ENCODE assay signal across 8 cellular contexts in the genomic region with DNA sequence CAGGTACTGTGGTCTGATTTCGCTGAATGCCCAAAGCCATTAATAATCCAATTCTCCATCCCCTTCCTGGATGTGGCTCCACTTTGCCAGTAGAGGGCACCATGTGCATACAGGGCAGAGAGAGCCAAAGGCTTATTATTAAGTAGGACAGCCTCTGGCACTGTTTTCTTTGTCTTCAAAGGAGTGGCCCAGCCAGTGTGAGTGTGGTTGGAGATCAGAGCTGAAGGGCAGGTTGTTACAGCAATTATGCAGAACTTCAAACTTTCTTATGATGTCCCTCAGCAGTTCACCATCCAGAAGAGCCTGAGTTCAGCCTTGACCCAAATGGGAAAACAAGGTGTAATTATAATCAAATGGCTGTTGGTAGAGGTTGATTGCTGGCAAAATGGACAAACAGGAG. TPM values are rescaled to one million over a fixed set of nuclear protein-coding genes. Genes with fewer than 3 reads are reported as not detected.
DNase-seq lines count a peak whose midpoint lies in the region; ATAC-seq, FAIRE-seq and TF ChIP-seq lines count a peak whose summit lies in the region.

No MANE protein-coding gene starts in this region.

- H3K4me1 Mint-ChIP-seq in GM23338 = peaks cover 4% of the 10 kb centered on the region; the same call in 2 of the 3 replicates

- DNase-seq in GM06990 (ENCODE audit: extremely low read depth, insufficient read length) = peak; percentile 25
- DNase-seq in GM23338 (ENCODE audit: low spot score) = peak; percentile 91
- peak; percentile 79 for DNase-seq in RKO (ENCODE audit: low spot score)
- DNase-seq in activated gamma-delta T cell treated with anti-CD3 and anti-CD28 coated beads, Interleukin-2, amount 50 U/mL, for 16 hours (ENCODE audit: low read depth) = peak; percentile 27
- DNase-seq in frontal cortex (ENCODE audit: low spot score in 2 of 2) = peak in 1 of 2 donors; percentile 38
- DNase-seq in pons (ENCODE audit: low spot score) = peak; percentile 92
- no peak for DNase-seq in omental fat pad (ENCODE audit: low spot score)

- H2AFZ ChIP-seq in GM23338 = no peak overlapping the region

- H4K20me1 ChIP-seq in GM23338 (replicated peaks; ENCODE audit: insufficient read depth) = no peaks in the 10 kb centered on the region

- peak overlapping the region; percentile 0; the same call in 1 of the 2 replicates for H3K27ac Mint-ChIP-seq in GM23338

- H3K27ac ChIP-seq in GM23338 (ENCODE audit: low read depth) (no peak overlapping the region), KOPT-K1 (ENCODE audit: low read depth, low read length, poor library complexity, severe bottlenecking) (peak overlapping the region; percentile 47)

- ATAC-seq in GM23338 = peak; percentile 100
- no peak for ATAC-seq in omental fat pad (ENCODE audit: low FRiP score)

- H3K36me3 ChIP-seq in GM06990 (ENCODE audit: control insufficient read depth, insufficient read depth, low read length) (no peaks in the 10 kb centered on the region), GM23338 (ENCODE audit: insufficient read depth) (no peaks in the 10 kb centered on the region), KOPT-K1 (ENCODE audit: insufficient read depth, low read length) (no peaks in the 10 kb centered on the region)

- H3K9me3 ChIP-seq in KOPT-K1 (ENCODE audit: insufficient read depth, low read length, poor library complexity, severe bottlenecking) = no peaks in the 10 kb centered on the region

- TF ChIP-seq CTCF in GM06990 (IDR thresholded peaks at IDR 0.05; ENCODE audit: insufficient read depth, low read length, poor library complexity, severe bottlenecking) (peak; percentile 85), GM23338 (conservative IDR thresholded peaks at IDR 0.05; ENCODE audit: low read depth in 2 of 2) (peak; percentile 99), omental fat pad (IDR thresholded peaks at IDR 0.05) (no peak)

- no peak overlapping the region for H3K4me2 ChIP-seq in GM23338

- H3K79me2 ChIP-seq in GM23338 (replicated peaks; ENCODE audit: insufficient read depth) = no peaks in the 10 kb centered on the region

- H3K27me3 Mint-ChIP-seq in GM23338 (ENCODE audit: insufficient read depth, low read depth, poor library complexity) = no peaks in the 10 kb centered on the region

- no peaks in the 10 kb centered on the region for H3K4me1 ChIP-seq in GM23338 (ENCODE audit: insufficient read depth)

- H3K4me3 Mint-ChIP-seq in GM23338 = no peak overlapping the region

- peak; percentile 87 for FAIRE-seq in frontal cortex (lab: Jason Lieb, UNC)

- no peak overlapping the region for H3K4me3 ChIP-seq in GM06990 (replicated peaks; ENCODE audit: low read depth, low read length)
- H3K4me3 ChIP-seq in GM23338 = no peak overlapping the region

- no peaks in the 10 kb centered on the region for H3K27me3 ChIP-seq in GM06990 (replicated peaks; ENCODE audit: control insufficient read depth, insufficient read depth, low read length)
- H3K27me3 ChIP-seq in GM23338 (ENCODE audit: insufficient read depth) = no peaks in the 10 kb centered on the region

- no peaks in the 10 kb centered on the region; the same call in 2 of the 3 replicates for H3K36me3 Mint-ChIP-seq in GM23338 (ENCODE audit: low read depth)

- no peaks in the 10 kb centered on the region for H3K9me3 Mint-ChIP-seq in GM23338

- H3F3A ChIP-seq in GM23338 (replicated peaks; ENCODE audit: low read depth) = no peaks in the 10 kb centered on the region

- no peaks in the 10 kb centered on the region for H3K9me2 ChIP-seq in GM23338 (ENCODE audit: insufficient read depth)

TF ChIP-seq in GM23338, 12 proteins besides CTCF, POLR2A, EP300 and RAD21:
- TF ChIP-seq ZNF331 (CRISPR knock-in tag; IDR thresholded peaks at IDR 0.05; ENCODE audit: low read depth) = no peak
- TF ChIP-seq, protein P1, sequence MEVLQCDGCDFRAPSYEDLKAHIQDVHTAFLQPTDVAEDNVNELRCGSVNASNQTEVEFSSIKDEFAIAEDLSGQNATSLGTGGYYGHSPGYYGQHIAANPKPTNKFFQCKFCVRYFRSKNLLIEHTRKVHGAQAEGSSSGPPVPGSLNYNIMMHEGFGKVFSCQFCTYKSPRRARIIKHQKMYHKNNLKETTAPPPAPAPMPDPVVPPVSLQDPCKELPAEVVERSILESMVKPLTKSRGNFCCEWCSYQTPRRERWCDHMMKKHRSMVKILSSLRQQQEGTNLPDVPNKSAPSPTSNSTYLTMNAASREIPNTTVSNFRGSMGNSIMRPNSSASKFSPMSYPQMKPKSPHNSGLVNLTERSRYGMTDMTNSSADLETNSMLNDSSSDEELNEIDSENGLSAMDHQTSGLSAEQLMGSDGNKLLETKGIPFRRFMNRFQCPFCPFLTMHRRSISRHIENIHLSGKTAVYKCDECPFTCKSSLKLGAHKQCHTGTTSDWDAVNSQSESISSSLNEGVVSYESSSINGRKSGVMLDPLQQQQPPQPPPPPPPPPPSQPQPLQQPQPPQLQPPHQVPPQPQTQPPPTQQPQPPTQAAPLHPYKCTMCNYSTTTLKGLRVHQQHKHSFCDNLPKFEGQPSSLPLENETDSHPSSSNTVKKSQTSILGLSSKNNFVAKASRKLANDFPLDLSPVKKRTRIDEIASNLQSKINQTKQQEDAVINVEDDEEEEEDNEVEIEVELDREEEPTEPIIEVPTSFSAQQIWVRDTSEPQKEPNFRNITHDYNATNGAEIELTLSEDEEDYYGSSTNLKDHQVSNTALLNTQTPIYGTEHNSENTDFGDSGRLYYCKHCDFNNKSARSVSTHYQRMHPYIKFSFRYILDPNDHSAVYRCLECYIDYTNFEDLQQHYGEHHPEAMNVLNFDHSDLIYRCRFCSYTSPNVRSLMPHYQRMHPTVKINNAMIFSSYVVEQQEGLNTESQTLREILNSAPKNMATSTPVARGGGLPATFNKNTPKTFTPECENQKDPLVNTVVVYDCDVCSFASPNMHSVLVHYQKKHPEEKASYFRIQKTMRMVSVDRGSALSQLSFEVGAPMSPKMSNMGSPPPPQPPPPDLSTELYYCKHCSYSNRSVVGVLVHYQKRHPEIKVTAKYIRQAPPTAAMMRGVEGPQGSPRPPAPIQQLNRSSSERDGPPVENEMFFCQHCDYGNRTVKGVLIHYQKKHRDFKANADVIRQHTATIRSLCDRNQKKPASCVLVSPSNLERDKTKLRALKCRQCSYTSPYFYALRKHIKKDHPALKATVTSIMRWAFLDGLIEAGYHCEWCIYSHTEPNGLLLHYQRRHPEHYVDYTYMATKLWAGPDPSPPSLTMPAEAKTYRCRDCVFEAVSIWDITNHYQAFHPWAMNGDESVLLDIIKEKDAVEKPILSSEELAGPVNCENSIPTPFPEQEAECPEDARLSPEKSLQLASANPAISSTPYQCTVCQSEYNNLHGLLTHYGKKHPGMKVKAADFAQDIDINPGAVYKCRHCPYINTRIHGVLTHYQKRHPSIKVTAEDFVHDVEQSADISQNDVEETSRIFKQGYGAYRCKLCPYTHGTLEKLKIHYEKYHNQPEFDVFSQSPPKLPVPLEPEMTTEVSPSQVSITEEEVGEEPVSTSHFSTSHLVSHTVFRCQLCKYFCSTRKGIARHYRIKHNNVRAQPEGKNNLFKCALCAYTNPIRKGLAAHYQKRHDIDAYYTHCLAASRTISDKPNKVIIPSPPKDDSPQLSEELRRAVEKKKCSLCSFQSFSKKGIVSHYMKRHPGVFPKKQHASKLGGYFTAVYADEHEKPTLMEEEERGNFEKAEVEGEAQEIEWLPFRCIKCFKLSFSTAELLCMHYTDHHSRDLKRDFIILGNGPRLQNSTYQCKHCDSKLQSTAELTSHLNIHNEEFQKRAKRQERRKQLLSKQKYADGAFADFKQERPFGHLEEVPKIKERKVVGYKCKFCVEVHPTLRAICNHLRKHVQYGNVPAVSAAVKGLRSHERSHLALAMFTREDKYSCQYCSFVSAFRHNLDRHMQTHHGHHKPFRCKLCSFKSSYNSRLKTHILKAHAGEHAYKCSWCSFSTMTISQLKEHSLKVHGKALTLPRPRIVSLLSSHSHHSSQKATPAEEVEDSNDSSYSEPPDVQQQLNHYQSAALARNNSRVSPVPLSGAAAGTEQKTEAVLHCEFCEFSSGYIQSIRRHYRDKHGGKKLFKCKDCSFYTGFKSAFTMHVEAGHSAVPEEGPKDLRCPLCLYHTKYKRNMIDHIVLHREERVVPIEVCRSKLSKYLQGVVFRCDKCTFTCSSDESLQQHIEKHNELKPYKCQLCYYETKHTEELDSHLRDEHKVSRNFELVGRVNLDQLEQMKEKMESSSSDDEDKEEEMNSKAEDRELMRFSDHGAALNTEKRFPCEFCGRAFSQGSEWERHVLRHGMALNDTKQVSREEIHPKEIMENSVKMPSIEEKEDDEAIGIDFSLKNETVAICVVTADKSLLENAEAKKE (CRISPR knock-in tag; IDR thresholded peaks at IDR 0.05) = peak; percentile 79

RNA-seq across cellular contexts. Expression of a gene that starts 38.6 kb away (rescaled TPM):
- 70.4 and 76.7 TPM in 2 replicates for total RNA-seq in GM23338 (2014; rRNA removed; shearing (Covaris generic))
- 23.0 and 23.8 TPM in 2 replicates for polyA plus RNA-seq in GM23338 (2016; fragmentation: Nextera tagmentation; extraction: Ambion mirVana)
- total RNA-seq in frontal cortex = 41.6 TPM
- 100 to 1,000 TPM in 3 of 4 donors, 10 to 100 TPM in 1; 67.1 to 496 (median 126) TPM for total RNA-seq in omental fat pad

Comparison
In these comparisons a context has a peak if more than half of its experiments do, and no peak if none do; other contexts are left out.
1. CTCF ChIP-seq: peak in GM06990 (single experiment) and GM23338 (2 of 2); none in omental fat pad (0 of 3).